10 cellular contexts compared by ENCODE assay signal in genomic region chrX:28884823-28885222, GRCh38.
"Had no signal": no experiment of that assay in that cellular context is flagged by ENCODE, and none has a peak within 500 bp of the region (broad histone marks: within the 10 kb centered on the region; RNA-seq: fewer than 3 reads in every experiment).

No MANE protein-coding gene starts in this region.

- H3K4me3 ChIP-seq: GM23248, K562 had no signal

- H3K27ac ChIP-seq: GM23248 had no signal

- DNase-seq: GM23248, GOT3, H9, HCEC 1CT, HFFc6, IMR-90, KG1 had no signal

- ATAC-seq: K562 had no signal

- FAIRE-seq: H54, HTR-8/SVneo, K562 had no signal
